1 cellular context compared by ENCODE assay signal in genomic region chr9:89817186-89817960, GRCh38.
TF ChIP-seq lines count a peak whose summit lies in the region.

No MANE protein-coding gene starts in this region.

TF ChIP-seq in WTC11, 78 proteins besides CTCF, POLR2A, EP300 and RAD21 (continued from another document):
- TF ChIP-seq ARID4B (CRISPR knock-in tag; IDR thresholded peaks at IDR 0.05; ENCODE audit: borderline replicate concordance) (no peak), FOXJ3 (CRISPR knock-in tag; IDR thresholded peaks at IDR 0.05; ENCODE audit: borderline replicate concordance) (no peak), ZNF532 (CRISPR knock-in tag; IDR thresholded peaks at IDR 0.05; ENCODE audit: borderline replicate concordance) (no peak), MYBL2 (CRISPR knock-in tag; IDR thresholded peaks at IDR 0.05) (no peak), CDX4 (CRISPR knock-in tag; IDR thresholded peaks at IDR 0.05; ENCODE audit: borderline replicate concordance) (no peak), NFYB (CRISPR knock-in tag; conservative IDR thresholded peaks at IDR 0.05; ENCODE audit: low read depth) (no peak), TP53 (CRISPR knock-in tag; IDR thresholded peaks at IDR 0.05) (no peak), ZNF263 (CRISPR knock-in tag; IDR thresholded peaks at IDR 0.05; ENCODE audit: low read depth) (no peak), ZNF317 (CRISPR knock-in tag; IDR thresholded peaks at IDR 0.05; ENCODE audit: borderline replicate concordance, low read depth) (no peak), NFE2L1 (CRISPR knock-in tag; IDR thresholded peaks at IDR 0.05) (no peak), HMGA2 (CRISPR knock-in tag; IDR thresholded peaks at IDR 0.05) (no peak), E2F4 (CRISPR knock-in tag; IDR thresholded peaks at IDR 0.05; ENCODE audit: borderline replicate concordance, low read depth) (no peak), ZNF219 (CRISPR knock-in tag; IDR thresholded peaks at IDR 0.05; ENCODE audit: borderline replicate concordance) (no peak)
